In genomic region chr9:106981396-106982287, GRCh38 we compare ENCODE assay signal across 12 cellular contexts.
DNase-seq lines count a peak whose midpoint lies in the region; ATAC-seq and TF ChIP-seq lines count a peak whose summit lies in the region.
"Had no signal": no experiment of that assay in that cellular context is flagged by ENCODE, and none has a peak within 500 bp of the region (broad histone marks: within the 10 kb centered on the region; RNA-seq: fewer than 3 reads in every experiment).

No MANE protein-coding gene starts in this region.

- H3K79me2 ChIP-seq in OCI-LY7 (ENCODE audit: insufficient read depth, low read depth, low read length), result no peaks in the 10 kb centered on the region

- DNase-seq in OCI-LY7 (ENCODE audit: low spot score) (peak; percentile 5), D341Med (ENCODE audit: low spot score) (no peak), NCI-H187 treated with DMSO at 0.1 percent for 48 hours (lab: John Stamatoyannopoulos, UW) (no peak), ACHN (no peak), thyroid gland (no peak)
- DNase-seq: activated T-cell treated with anti-CD3 and anti-CD28 coated beads, Interleukin-2, amount 50 U/mL, for 1 hour; CD8-positive, alpha-beta T cell; NCI-H2081 had no signal

- 93 to 95% methylated on average over 10 of the region's 10 CpGs for WGBS in thyroid gland, 2 donors

- no peaks in the 10 kb centered on the region for H3K27me3 ChIP-seq in thyroid gland
- H3K27me3 ChIP-seq: right atrium auricular region had no signal

- no peaks in the 10 kb centered on the region for H4K20me1 ChIP-seq in OCI-LY7 (ENCODE audit: insufficient read depth, low read length)

- H2AFZ ChIP-seq in OCI-LY7 (ENCODE audit: low read length), result no peak overlapping the region

- CTCF ChIA-PET in OCI-LY7 (lab: Charles Lee; ENCODE audit: unreplicated experiment), result no interaction called here

- no peak for TF ChIP-seq POLR2A in thyroid gland (IDR thresholded peaks at IDR 0.05)

- no peaks in the 10 kb centered on the region for H3K9me3 ChIP-seq in OCI-LY7 (ENCODE audit: low read length)
- H3K9me3 ChIP-seq in thyroid gland, result no peaks in the 10 kb centered on the region
- H3K9me3 ChIP-seq: right atrium auricular region had no signal

- peak overlapping the region; percentile 40 for H3K4me2 ChIP-seq in OCI-LY7 (ENCODE audit: low read length)

- BruUV-seq in OCI-LY7 (replicated peaks; lab: Mats Ljungman, UMichigan), result no TSS peak

- intact Hi-C loops in OCI-LY7 (cut with micrococcal nuclease; ENCODE audit: unreplicated experiment), result no loop called here
- intact Hi-C loops in thyroid gland (cut with DNase I), result no loop called here

- TF ChIP-seq CTCF in OCI-LY7 (conservative IDR thresholded peaks at IDR 0.05; ENCODE audit: low read length) (no peak), thyroid gland (IDR thresholded peaks at IDR 0.05) (no peak)

- peak; percentile 69 for ATAC-seq in GM18861 (IDR thresholded peaks at IDR 0.05; ENCODE audit: unreplicated experiment)
- ATAC-seq in GM21526 (IDR thresholded peaks at IDR 0.05; ENCODE audit: low FRiP score, unreplicated experiment), result peak; percentile 74
- peak; percentile 52 for ATAC-seq in HG03039 (IDR thresholded peaks at IDR 0.05; ENCODE audit: unreplicated experiment)
- ATAC-seq: CD8-positive, alpha-beta T cell had no signal

- H3K9me2 ChIP-seq in OCI-LY7 (ENCODE audit: insufficient read depth, low read length), result no peaks in the 10 kb centered on the region

- no peak overlapping the region for H3K27ac ChIP-seq in OCI-LY7 (ENCODE audit: low read depth, low read length, poor library complexity, severe bottlenecking)
- no peak overlapping the region for H3K27ac ChIP-seq in thyroid gland
- H3K27ac ChIP-seq: right atrium auricular region had no signal

- in situ Hi-C loops in ACHN (cut with HindIII; ENCODE audit: low pct_ligation_motif_present, low pct_unique_long_range_greater_than_20kb, low sequenced_read_pairs), result no loop called here

- H3K4me3 ChIP-seq in OCI-LY7 (ENCODE audit: low read depth, low read length, poor library complexity, severe bottlenecking), result no peak overlapping the region
- H3K4me3 ChIP-seq in thyroid gland (replicated peaks in 1 of 3), result no peak overlapping the region
- H3K4me3 ChIP-seq: right atrium auricular region had no signal

- H3K4me1 ChIP-seq in OCI-LY7 (ENCODE audit: insufficient read depth, low read length, poor library complexity, severe bottlenecking) (peaks cover 11% of the 10 kb centered on the region), thyroid gland (no peaks in the 10 kb centered on the region)

- H3K36me3 ChIP-seq in OCI-LY7 (ENCODE audit: insufficient read depth, low read length) (no peaks in the 10 kb centered on the region), thyroid gland (peaks cover 20% of the 10 kb centered on the region in 2 donors)

- POLR2A ChIA-PET in OCI-LY7 (lab: Charles Lee), result interaction anchor here (0.6 kb wide), 1 partner anchor 101 kb away, joined by 4 read pairs; no protein-coding TSS in a partner anchor
